ENCODE assay signal across 9 cellular contexts in genomic region chr5:39399135-39400036, GRCh38. TPM values are rescaled to one million over a fixed set of nuclear protein-coding genes. Genes with fewer than 3 reads are reported as not detected.
DNase-seq lines count a peak whose midpoint lies in the region; ATAC-seq and TF ChIP-seq lines count a peak whose summit lies in the region.
"Had no signal": no experiment of that assay in that cellular context is flagged by ENCODE, and none has a peak within 500 bp of the region (broad histone marks: within the 10 kb centered on the region; RNA-seq: fewer than 3 reads in every experiment).

No MANE protein-coding gene starts in this region.

- intact Hi-C loops in naive thymus-derived CD4-positive, alpha-beta T cell (cut with micrococcal nuclease), result no loop called here

- CTCF ChIA-PET in naive thymus-derived CD4-positive, alpha-beta T cell (lab: Charles Lee), result no interaction called here
- CTCF ChIA-PET in WTC11 (lab: Charles Lee), result interaction anchor here (0.6 to 1.5 kb wide), 3 partner anchors 23 to 148 kb away, joined by 3 to 7 read pairs (median 7); no protein-coding TSS in a partner anchor

- H3K4me3 Mint-ChIP-seq in naive thymus-derived CD4-positive, alpha-beta T cell, result peak overlapping the region in 1 of 10 donors; percentile 7
- no peak overlapping the region for H3K4me3 Mint-ChIP-seq in WTC11

- H3K4me1 Mint-ChIP-seq in naive thymus-derived CD4-positive, alpha-beta T cell, result peaks cover 0 to 15% (median 4%) of the 10 kb centered on the region in 7 donors
- peaks cover 26% of the 10 kb centered on the region for H3K4me1 Mint-ChIP-seq in WTC11

- peak; percentile 80 for ATAC-seq in naive thymus-derived CD4-positive, alpha-beta T cell
- no peak for ATAC-seq in WTC11
- no peak for ATAC-seq in HG03135 (IDR thresholded peaks at IDR 0.05; ENCODE audit: unreplicated experiment)
- ATAC-seq: GM12878 had no signal

- no peaks in the 10 kb centered on the region for H3K27me3 Mint-ChIP-seq in naive thymus-derived CD4-positive, alpha-beta T cell
- H3K27me3 Mint-ChIP-seq in WTC11 (ENCODE audit: low read depth), result no peaks in the 10 kb centered on the region

- TF ChIP-seq CTCF in epithelial cell of esophagus (IDR thresholded peaks at IDR 0.05; ENCODE audit: insufficient read depth, low read depth, low read length, missing control alignments) (no peak), WTC11 (IDR thresholded peaks at IDR 0.05) (no peak)

- DNase-seq in AML-193 (lab: John Stamatoyannopoulos, UW) (peak; percentile 83 to 88), OCI-M1 (lab: John Stamatoyannopoulos, UW) (peak; percentile 96), epithelial cell of esophagus (ENCODE audit: low read depth) (peak; percentile 96), WTC11 (ENCODE audit: low spot score) (no peak), OCI-M2 (lab: John Stamatoyannopoulos, UW; ENCODE audit: unreplicated experiment) (no peak)
- no peak for DNase-seq in naive thymus-derived CD4-positive, alpha-beta T cell
- no peak for DNase-seq in activated T-cell treated with anti-CD3 and anti-CD28 coated beads, Interleukin-2, amount 50 U/mL, for 48 hours

- no peak overlapping the region for H3K27ac ChIP-seq in naive thymus-derived CD4-positive, alpha-beta T cell (ENCODE audit: low read depth, low read length)

- no peaks in the 10 kb centered on the region for H3K36me3 Mint-ChIP-seq in naive thymus-derived CD4-positive, alpha-beta T cell
- no peaks in the 10 kb centered on the region for H3K36me3 Mint-ChIP-seq in WTC11

- POLR2A ChIA-PET in naive thymus-derived CD4-positive, alpha-beta T cell (lab: Charles Lee), result no interaction called here
- POLR2A ChIA-PET in WTC11 (lab: Charles Lee), result no interaction called here

- H3K4me3 ChIP-seq in epithelial cell of esophagus (ENCODE audit: low read length), result no peak overlapping the region
- H3K4me3 ChIP-seq in naive thymus-derived CD4-positive, alpha-beta T cell (ENCODE audit: low read length), result no peak overlapping the region
- H3K4me3 ChIP-seq: GM12878 had no signal

- no peaks in the 10 kb centered on the region for H3K9me3 ChIP-seq in naive thymus-derived CD4-positive, alpha-beta T cell (ENCODE audit: control insufficient read depth in 2 of 3, low read length in 3 of 3)

- H3K4me1 ChIP-seq in naive thymus-derived CD4-positive, alpha-beta T cell (ENCODE audit: control insufficient read depth in 2 of 2, insufficient read depth in 2 of 2, low read length in 2 of 2), result no peaks in the 10 kb centered on the region

- no peaks in the 10 kb centered on the region for H3K27me3 ChIP-seq in naive thymus-derived CD4-positive, alpha-beta T cell (ENCODE audit: control insufficient read depth in 2 of 2, insufficient read depth in 2 of 2, low read length in 2 of 2)

- no peaks in the 10 kb centered on the region for H3K36me3 ChIP-seq in naive thymus-derived CD4-positive, alpha-beta T cell (ENCODE audit: control insufficient read depth in 2 of 3, insufficient read depth in 3 of 3, low read length in 3 of 3)

- H3K9me3 Mint-ChIP-seq in naive thymus-derived CD4-positive, alpha-beta T cell, result no peaks in the 10 kb centered on the region
- H3K9me3 Mint-ChIP-seq in WTC11, result no peaks in the 10 kb centered on the region

- H3K27ac Mint-ChIP-seq in naive thymus-derived CD4-positive, alpha-beta T cell, result peak overlapping the region in 2 of 9 donors; percentile 3 to 28
- no peak overlapping the region; the same call in 1 of the 2 replicates for H3K27ac Mint-ChIP-seq in WTC11

TF ChIP-seq in WTC11, 78 proteins besides CTCF, POLR2A, EP300 and RAD21 (continues in another document):
- no peak for TF ChIP-seq FOXP4 (CRISPR knock-in tag; IDR thresholded peaks at IDR 0.05)
- TF ChIP-seq CREB1 (CRISPR knock-in tag; IDR thresholded peaks at IDR 0.05), result no peak
- no peak for TF ChIP-seq ZNF317 (CRISPR knock-in tag; IDR thresholded peaks at IDR 0.05; ENCODE audit: borderline replicate concordance, low read depth)
- TF ChIP-seq MLX (CRISPR knock-in tag; IDR thresholded peaks at IDR 0.05), result no peak
- TF ChIP-seq, protein P1, sequence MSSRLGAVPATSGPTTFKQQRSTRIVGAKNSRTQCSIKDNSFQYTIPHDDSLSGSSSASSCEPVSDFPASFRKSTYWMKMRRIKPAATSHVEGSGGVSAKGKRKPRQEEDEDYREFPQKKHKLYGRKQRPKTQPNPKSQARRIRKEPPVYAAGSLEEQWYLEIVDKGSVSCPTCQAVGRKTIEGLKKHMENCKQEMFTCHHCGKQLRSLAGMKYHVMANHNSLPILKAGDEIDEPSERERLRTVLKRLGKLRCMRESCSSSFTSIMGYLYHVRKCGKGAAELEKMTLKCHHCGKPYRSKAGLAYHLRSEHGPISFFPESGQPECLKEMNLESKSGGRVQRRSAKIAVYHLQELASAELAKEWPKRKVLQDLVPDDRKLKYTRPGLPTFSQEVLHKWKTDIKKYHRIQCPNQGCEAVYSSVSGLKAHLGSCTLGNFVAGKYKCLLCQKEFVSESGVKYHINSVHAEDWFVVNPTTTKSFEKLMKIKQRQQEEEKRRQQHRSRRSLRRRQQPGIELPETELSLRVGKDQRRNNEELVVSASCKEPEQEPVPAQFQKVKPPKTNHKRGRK (CRISPR knock-in tag; IDR thresholded peaks at IDR 0.05; ENCODE audit: borderline replicate concordance), result no peak
- TF ChIP-seq EMX1 (CRISPR knock-in tag; IDR thresholded peaks at IDR 0.05), result no peak
- no peak for TF ChIP-seq JUN (CRISPR knock-in tag; IDR thresholded peaks at IDR 0.05)
- TF ChIP-seq ZNF532 (CRISPR knock-in tag; IDR thresholded peaks at IDR 0.05; ENCODE audit: borderline replicate concordance), result no peak
- no peak for TF ChIP-seq NR1H2 (CRISPR knock-in tag; IDR thresholded peaks at IDR 0.05)
- no peak for TF ChIP-seq NR3C1 (CRISPR knock-in tag; conservative IDR thresholded peaks at IDR 0.05; ENCODE audit: low read depth)

RNA-seq across cellular contexts. Expression of gene DAB2, which starts 25.4 kb away (rescaled TPM):
- total RNA-seq in naive thymus-derived CD4-positive, alpha-beta T cell, result 1 to 10 TPM in 4 of 5 experiments, not detected in 1; 1.0 to 6.3 (median 5.8) TPM
- polyA plus RNA-seq in naive thymus-derived CD4-positive, alpha-beta T cell, result not detected
- total RNA-seq in WTC11 (2021), result 3.8 to 7.2 TPM (median 3.9 TPM) in 3 replicates

RNA-seq across cellular contexts. Expression of gene C9, which starts 35.1 kb away (rescaled TPM):
- total RNA-seq in naive thymus-derived CD4-positive, alpha-beta T cell, result not detected
- polyA plus RNA-seq in naive thymus-derived CD4-positive, alpha-beta T cell, result not detected
- total RNA-seq in WTC11 (2021), result 0.07 to 0.25 TPM (median 0.21 TPM) in 3 replicates
- polyA plus RNA-seq: GM12878 had no signal

Comparison
In these comparisons a context has a peak if more than half of its experiments do, and no peak if none do; other contexts are left out.
1. DNase-seq: peak in AML-193 (2 of 2), OCI-M1 (single experiment) and epithelial cell of esophagus (single experiment); none in naive thymus-derived CD4-positive, alpha-beta T cell (0 of 9), WTC11 (single experiment), activated T-cell treated with anti-CD3 and anti-CD28 coated beads, Interleukin-2, amount 50 U/mL, for 48 hours (0 of 2) and OCI-M2 (single experiment).